8 cellular contexts compared by ENCODE assay signal in the genomic region with DNA sequence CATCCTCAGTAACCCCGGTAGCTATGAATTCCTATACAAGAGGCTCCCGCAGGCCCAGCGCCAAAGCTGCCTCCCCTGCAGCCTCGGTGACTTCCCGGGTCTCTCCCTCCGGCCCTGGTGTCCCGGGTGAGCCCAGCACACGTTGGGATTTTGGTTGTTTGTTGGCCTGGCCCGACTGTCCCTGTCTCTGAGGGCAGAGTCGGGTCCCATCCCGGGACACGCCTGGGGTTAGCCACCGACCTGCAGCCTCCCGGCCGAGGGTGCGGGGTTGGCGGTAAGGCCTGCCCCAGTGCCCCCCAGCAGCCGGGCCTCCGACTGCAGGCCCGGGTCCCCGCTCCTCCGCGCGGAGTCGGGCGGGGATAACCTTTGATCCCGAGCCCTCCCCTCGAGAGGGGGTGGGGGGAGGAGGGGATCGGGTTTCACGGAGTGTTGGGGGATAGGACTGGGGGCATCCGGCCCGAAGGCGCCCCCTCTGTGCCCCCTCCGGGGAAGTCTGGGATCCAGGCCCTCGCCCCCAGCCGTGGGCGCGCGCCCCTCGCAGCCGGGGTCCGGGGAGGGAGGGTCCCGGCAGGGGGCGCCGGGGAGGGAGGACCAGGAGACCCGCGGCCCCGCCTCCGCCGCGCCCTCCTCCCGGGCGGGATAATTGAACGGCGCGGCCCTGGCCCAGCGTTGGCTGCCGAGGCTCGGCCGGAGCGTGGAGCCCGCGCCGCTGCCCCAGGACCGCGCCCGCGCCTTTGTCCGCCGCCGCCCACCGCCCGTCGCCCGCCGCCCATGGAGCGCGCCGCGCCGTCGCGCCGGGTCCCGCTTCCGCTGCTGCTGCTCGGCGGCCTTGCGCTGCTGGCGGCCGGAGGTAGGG. TPM values are rescaled to one million over a fixed set of nuclear protein-coding genes. Genes with fewer than 3 reads are reported as not detected.
A peak's percentile ranks its signal among the peaks of the same experiment; 100 is the strongest.
DNase-seq lines count a peak whose midpoint lies in the region; ATAC-seq and TF ChIP-seq lines count a peak whose summit lies in the region.

Gene FBLN1, plus strand, starts transcription at position 669 of the 856 bp plus-strand sequence. Its CDS starts 103 bp downstream, at position 772.

- H3K27me3 ChIP-seq in neuronal stem cell (ENCODE audit: control insufficient read depth in 3 of 3, insufficient read depth in 3 of 3, low read depth in 1 of 3, low read length in 3 of 3), result peaks cover 0 to 8% (median 0%) of the 10 kb centered on the region in 3 experiments

- peak within 1 kb of the TSS; percentile 86 to 99 for H3K4me3 ChIP-seq in foreskin fibroblast (ENCODE audit: low read depth in 1 of 2, low read length in 2 of 2)
- H3K4me3 ChIP-seq in neuronal stem cell (ENCODE audit: low read length in 2 of 2), result peak within 1 kb of the TSS; percentile 66 to 87

- H2BK5ac ChIP-seq in neuronal stem cell (ENCODE audit: low read length), result peak within 1 kb of the TSS; percentile 58

- H3K4me2 ChIP-seq in neuronal stem cell (ENCODE audit: insufficient read depth, low read length, poor library complexity, severe bottlenecking), result peak within 1 kb of the TSS; percentile 85

- no peak within 1 kb of the TSS for H4K8ac ChIP-seq in neuronal stem cell (ENCODE audit: low read depth, low read length)

- DNase-seq in GM13976 (ENCODE audit: low spot score), result peak; percentile 33
- peak; percentile 72 for DNase-seq in SK-N-DZ (ENCODE audit: low spot score)
- DNase-seq in foreskin fibroblast, result peak; percentile 62 to 87
- peak; percentile 85 for DNase-seq in neuronal stem cell (ENCODE audit: low spot score)
- no peak for DNase-seq in NCI-H2081 treated with DMSO at 0.1 percent for 48 hours (lab: John Stamatoyannopoulos, UW)
- DNase-seq in glomerular visceral epithelial cell (ENCODE audit: extremely low spot score), result no peak

- H3K23ac ChIP-seq in neuronal stem cell (ENCODE audit: low read depth, low read length, poor library complexity), result peak within 1 kb of the TSS; percentile 15

- peak within 1 kb of the TSS; percentile 73 for H2BK12ac ChIP-seq in neuronal stem cell (ENCODE audit: low read length)

- peaks cover 3% of the 10 kb centered on the region for H3K79me1 ChIP-seq in neuronal stem cell (ENCODE audit: low read depth, low read length)

- peak within 1 kb of the TSS; percentile 93 for H3K27ac ChIP-seq in neuronal stem cell (replicated peaks; ENCODE audit: low read length)

- no peaks in the 10 kb centered on the region for H3K9me3 ChIP-seq in neuronal stem cell (replicated peaks in 1 of 2; ENCODE audit: control insufficient read depth in 2 of 2, insufficient read depth in 1 of 2, low read depth in 1 of 2, low read length in 2 of 2)

- peaks cover 14 to 27% of the 10 kb centered on the region in 2 donors for H3K4me1 ChIP-seq in neuronal stem cell (ENCODE audit: control insufficient read depth in 2 of 2, insufficient read depth in 1 of 2, low read depth in 1 of 2, low read length in 2 of 2)

- H2BK120ac ChIP-seq in neuronal stem cell (ENCODE audit: low read depth, low read length), result peak within 1 kb of the TSS; percentile 10

- H2AFZ ChIP-seq in neuronal stem cell (ENCODE audit: low read length), result peak within 1 kb of the TSS; percentile 92

- peak within 1 kb of the TSS; percentile 98 for H2AK5ac ChIP-seq in neuronal stem cell (ENCODE audit: low read depth, low read length)

- WGBS in neuronal stem cell (ENCODE audit: extremely low coverage in 2 of 2, insufficient read length in 2 of 2, insufficient replicate concordance in 1 of 2), 2 donors, result no CpG with 5 or more reads among the region's 91 CpGs

- no peak for TF ChIP-seq CTCF in GM13976 (IDR thresholded peaks at IDR 0.05; ENCODE audit: borderline replicate concordance, control extremely low read depth, extremely low read depth, insufficient read depth, missing control alignments)
- TF ChIP-seq CTCF in foreskin fibroblast (IDR thresholded peaks at IDR 0.05; ENCODE audit: low read depth, low read length), result peak; percentile 27

- H3K4ac ChIP-seq in neuronal stem cell (ENCODE audit: low read length), result peak within 1 kb of the TSS; percentile 87

- peaks cover 0 to 2% of the 10 kb centered on the region in 2 donors for H3K36me3 ChIP-seq in neuronal stem cell (replicated peaks in 1 of 2; ENCODE audit: control insufficient read depth in 2 of 2, insufficient read depth in 2 of 2, low read length in 2 of 2)

- peak within 1 kb of the TSS; percentile 99 for H3K18ac ChIP-seq in neuronal stem cell (ENCODE audit: low read length)

- peak within 1 kb of the TSS; percentile 98 for H4K91ac ChIP-seq in neuronal stem cell (ENCODE audit: low read depth, low read length, poor library complexity)

- H2BK15ac ChIP-seq in neuronal stem cell (ENCODE audit: low read length), result peak within 1 kb of the TSS; percentile 90

- ATAC-seq in HG03460 (IDR thresholded peaks at IDR 0.05; ENCODE audit: unreplicated experiment) (no peak), GM18520 (IDR thresholded peaks at IDR 0.05; ENCODE audit: unreplicated experiment) (no peak)

- H3K14ac ChIP-seq in neuronal stem cell (ENCODE audit: low read length), result peak within 1 kb of the TSS; percentile 57

- in situ Hi-C loops in GM13976 (cut with MboI; ENCODE audit: low sequenced_read_pairs, unreplicated experiment), result no loop called here

- peak within 1 kb of the TSS; percentile 98 for H3K9ac ChIP-seq in neuronal stem cell (ENCODE audit: low read depth, low read length, poor library complexity)

RNA-seq across cellular contexts. Expression of gene FBLN1, which starts in this region (rescaled TPM):
- polyA plus RNA-seq in SK-N-DZ (2014; cell fraction: cytosol; rRNA removed), result 94.6 and 108 TPM in 2 replicates
- polyA plus RNA-seq in SK-N-DZ (2014; cell fraction: nucleus; rRNA removed), result 61.4 and 109 TPM in 2 replicates
- 160 TPM for polyA plus RNA-seq in neuronal stem cell (2013, experiment 1 of 2)
- polyA plus RNA-seq in neuronal stem cell (2013, experiment 2 of 2), result 157 TPM

Comparison
In these comparisons a context has a peak if more than half of its experiments do, and no peak if none do; other contexts are left out.
1. DNase-seq: peak in GM13976 (single experiment), SK-N-DZ (single experiment), foreskin fibroblast (2 of 2) and neuronal stem cell (single experiment); none in NCI-H2081 treated with DMSO at 0.1 percent for 48 hours (single experiment) and glomerular visceral epithelial cell (single experiment).